ENCODE assay signal across 13 cellular contexts in the genomic region with DNA sequence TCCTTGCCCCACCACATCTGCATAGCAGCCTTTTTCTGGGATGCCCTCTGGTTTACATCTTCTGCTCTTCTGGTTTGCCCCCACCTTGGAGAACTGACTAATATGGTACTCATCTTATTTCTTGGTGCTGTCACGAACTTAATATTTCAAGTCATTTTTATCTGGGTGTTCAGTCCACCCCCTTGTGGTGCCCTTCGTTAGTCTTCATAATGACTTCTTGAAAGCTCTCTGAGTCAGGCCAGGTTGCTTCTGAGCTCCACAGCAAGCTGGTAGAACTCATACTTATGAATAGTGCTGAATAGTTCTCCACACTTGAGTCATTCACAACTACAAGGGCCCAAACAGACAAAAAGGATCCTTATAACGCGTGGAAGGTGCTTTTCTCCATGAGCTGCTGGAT. TPM values are rescaled to one million over a fixed set of nuclear protein-coding genes. Genes with fewer than 3 reads are reported as not detected.
DNase-seq lines count a peak whose midpoint lies in the region; ATAC-seq, FAIRE-seq and TF ChIP-seq lines count a peak whose summit lies in the region.
"Had no signal": no experiment of that assay in that cellular context is flagged by ENCODE, and none has a peak within 500 bp of the region (broad histone marks: within the 10 kb centered on the region; RNA-seq: fewer than 3 reads in every experiment).

No MANE protein-coding gene starts in this region.

- DNase-seq in AG10803 (ENCODE audit: low read depth) = peak; percentile 80
- peak; percentile 35 for DNase-seq in RCC 7860 (ENCODE audit: low spot score)
- DNase-seq in epithelial cell of esophagus (ENCODE audit: low read depth) = peak; percentile 23
- DNase-seq in osteoblast (ENCODE audit: insufficient read length, low spot score, missing footprints) = peak; percentile 92
- DNase-seq in GM12892 (ENCODE audit: insufficient read length) = no peak
- no peak for DNase-seq in NCI-H526 treated with DMSO at 0.1 percent for 48 hours (lab: John Stamatoyannopoulos, UW)
- DNase-seq: activated CD4-positive, CD25-positive, alpha-beta regulatory T cell; NCI-H2081 treated with DMSO at 0.1 percent for 48 hours; stimulated activated CD4-positive, alpha-beta T cell treated with anti-CD3 and anti-CD28 coated beads, Interleukin-4, amount 100 ng/mL, for 4 hours had no signal

- H3K4me3 ChIP-seq in AG10803 (ENCODE audit: low read length) (no peak overlapping the region; the same call in 1 of the 2 replicates), epithelial cell of esophagus (ENCODE audit: low read length) (no peak overlapping the region), osteoblast (ENCODE audit: insufficient read depth, low read length) (peak overlapping the region; percentile 60)

- no peak for ATAC-seq in GM18909 (IDR thresholded peaks at IDR 0.05; ENCODE audit: poor library complexity, unreplicated experiment)
- ATAC-seq in HG03342 (IDR thresholded peaks at IDR 0.05; ENCODE audit: unreplicated experiment) = no peak

- TF ChIP-seq POLR2A in GM12892 (IDR thresholded peaks at IDR 0.05; ENCODE audit: low read depth, low read length) = no peak

- peak; percentile 43 for TF ChIP-seq CTCF in AG10803 (conservative IDR thresholded peaks at IDR 0.05; ENCODE audit: low read length)
- TF ChIP-seq CTCF in epithelial cell of esophagus (IDR thresholded peaks at IDR 0.05; ENCODE audit: insufficient read depth, low read depth, low read length, missing control alignments) = no peak
- TF ChIP-seq CTCF in osteoblast (IDR thresholded peaks at IDR 0.05; ENCODE audit: extremely low read depth, low read depth, low read length) = peak; percentile 60

- FAIRE-seq in RCC 7860 (lab: Jason Lieb, UNC) (no peak), GM12892 (lab: Jason Lieb, UNC) (no peak)

- peak overlapping the region; percentile 87 for H3K27ac ChIP-seq in osteoblast (ENCODE audit: low read depth, low read length)
- H3K27ac ChIP-seq: C4-2B had no signal

- H3K36me3 ChIP-seq in osteoblast (ENCODE audit: insufficient read depth, low read length) = no peaks in the 10 kb centered on the region

- peaks cover 18% of the 10 kb centered on the region for H3K4me1 ChIP-seq in osteoblast (ENCODE audit: insufficient read depth, low read length)

- H2AFZ ChIP-seq in osteoblast (ENCODE audit: low read length) = peak overlapping the region; percentile 71

- peak overlapping the region; percentile 84 for H3K4me2 ChIP-seq in osteoblast (ENCODE audit: insufficient read depth, low read length)

- H3K27me3 ChIP-seq in osteoblast (ENCODE audit: insufficient read depth, low read length) = no peaks in the 10 kb centered on the region

- no peaks in the 10 kb centered on the region for H3K9me3 ChIP-seq in osteoblast (ENCODE audit: low read depth, low read length)

- no peaks in the 10 kb centered on the region for H4K20me1 ChIP-seq in osteoblast (ENCODE audit: insufficient read depth, low read length)

- no peaks in the 10 kb centered on the region for H3K79me2 ChIP-seq in osteoblast (ENCODE audit: insufficient read depth, low read length)

RNA-seq across cellular contexts. Expression of a gene that starts 35.8 kb away (rescaled TPM):
- total RNA-seq in osteoblast = 0.36 TPM in 1 of 2 replicates, not detected in the other
- polyA plus RNA-seq in GM12892 (2012; ENCODE audit: missing spikeins) = not detected
- total RNA-seq: activated T-helper 2 cell treated with anti-CD3 and anti-CD28 coated beads, Interferon-gamma antibody, Interleukin-2, Interleukin-4, amounts not matched to agents 10 μg/mL and 5 μg/mL and 100 μg/mL, durations not matched to agents 14 hours and 24 hours and 36 hours had no signal

Comparison
In these comparisons a context has a peak if more than half of its experiments do, and no peak if none do; other contexts are left out.
1. DNase-seq: peak in AG10803 (single experiment), RCC 7860 (single experiment), epithelial cell of esophagus (single experiment) and osteoblast (single experiment); none in GM12892 (single experiment) and NCI-H526 treated with DMSO at 0.1 percent for 48 hours (single experiment).